In the genomic region with DNA sequence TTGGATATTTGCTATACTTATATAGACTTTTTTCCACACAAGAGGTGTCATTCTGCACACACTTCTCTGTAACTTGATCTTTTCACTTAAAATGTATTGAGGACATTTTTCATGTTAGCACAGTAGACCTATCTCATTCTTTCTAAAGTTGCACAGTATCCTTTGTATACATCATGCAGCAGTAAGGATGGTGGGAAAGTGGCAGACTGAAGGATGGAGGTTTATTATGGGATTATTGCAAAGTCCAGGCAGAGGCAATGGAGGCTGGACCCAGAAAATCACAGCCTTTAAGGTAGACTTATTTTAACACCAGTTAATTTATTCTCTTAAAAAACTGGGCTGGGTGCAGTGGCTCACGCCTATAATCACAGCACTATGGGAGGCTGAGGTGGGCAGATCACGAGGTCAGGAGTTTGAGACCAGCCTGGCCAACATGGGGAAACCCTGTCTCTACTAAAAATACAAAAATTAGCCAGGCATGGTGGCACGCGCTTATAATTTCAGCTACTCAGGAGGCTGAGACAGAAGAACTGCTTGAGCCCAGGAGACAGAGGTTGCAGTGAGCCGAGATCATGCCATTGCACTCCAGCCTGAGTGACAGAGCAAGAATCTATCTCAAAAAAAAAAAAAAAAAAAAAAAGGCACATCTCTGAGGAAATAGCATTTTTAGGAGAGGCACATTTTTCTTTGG, we compare ENCODE assay signal across 19 cellular contexts. TPM values are rescaled to one million over a fixed set of nuclear protein-coding genes. Genes with fewer than 3 reads are reported as not detected.
DNase-seq lines count a peak whose midpoint lies in the region; ATAC-seq and TF ChIP-seq lines count a peak whose summit lies in the region.
"Had no signal": no experiment of that assay in that cellular context is flagged by ENCODE, and none has a peak within 500 bp of the region (broad histone marks: within the 10 kb centered on the region; RNA-seq: fewer than 3 reads in every experiment).

No MANE protein-coding gene starts in this region.

- H3K9me3 ChIP-seq in BLaER1 treated with 17β-estradiol and CSF1 and Interleukin-3, amounts not matched to agents 10 nM and 100 nM (replicated peaks in 1 of 11): peaks cover 10 to 19% (median 14%) of the 10 kb centered on the region in 11 experiments; a peak in 18 of 22 replicates
- H3K9me3 ChIP-seq in CD8-positive, alpha-beta memory T cell (ENCODE audit: low read length): no peaks in the 10 kb centered on the region
- H3K9me3 ChIP-seq in T-helper 17 cell (ENCODE audit: control insufficient read depth, low read length, poor library complexity, severe bottlenecking): no peaks in the 10 kb centered on the region

- peaks cover 18 to 77% (median 39%) of the 10 kb centered on the region in 11 experiments; a peak in 19 of 22 replicates for H3K36me3 ChIP-seq in BLaER1 treated with 17β-estradiol and CSF1 and Interleukin-3, amounts not matched to agents 10 nM and 100 nM
- peaks cover 20% of the 10 kb centered on the region for H3K36me3 ChIP-seq in CD8-positive, alpha-beta memory T cell (ENCODE audit: insufficient read depth, low read length)

- DNase-seq in CD8-positive, alpha-beta memory T cell: no peak
- no peak for DNase-seq in T-helper 17 cell
- DNase-seq in central memory CD8-positive, alpha-beta T cell (ENCODE audit: low spot score in 2 of 2): no peak
- no peak for DNase-seq in NCI-H1092 treated with DMSO at 0.1 percent for 48 hours (lab: John Stamatoyannopoulos, UW)
- no peak for DNase-seq in NCI-H2029 (lab: John Stamatoyannopoulos, UW)
- DNase-seq in NCI-H1417 (lab: John Stamatoyannopoulos, UW): no peak
- no peak for DNase-seq in GM10266 (ENCODE audit: extremely low spot score)
- DNase-seq: activated CD4-positive, alpha-beta T cell treated with anti-CD3 and anti-CD28 coated beads for 1 hour; AML-193; DMS153; foreskin keratinocyte; NCI-H2081; NCI-H510A treated with DMSO at 0.1 percent for 48 hours; SHP77 treated with DMSO at 0.1 percent for 48 hours; T-helper 9 cell had no signal

- peaks cover 22 to 76% (median 49%) of the 10 kb centered on the region in 3 donors for H3K36me3 Mint-ChIP-seq in CD8-positive, alpha-beta memory T cell
- H3K36me3 Mint-ChIP-seq in T-helper 17 cell (ENCODE audit: low read depth): peaks cover 20% of the 10 kb centered on the region
- peaks cover 12% of the 10 kb centered on the region for H3K36me3 Mint-ChIP-seq in central memory CD8-positive, alpha-beta T cell (ENCODE audit: insufficient read depth)

- TF ChIP-seq CTCF in GM10266 (IDR thresholded peaks at IDR 0.05; ENCODE audit: control insufficient read depth, insufficient read depth, low read depth, missing control alignments): no peak

- H3K27ac ChIP-seq in BLaER1 treated with 17β-estradiol and CSF1 and Interleukin-3, amounts not matched to agents 10 nM and 100 nM: peak overlapping the region in 1 of 11 experiments; percentile 20; a peak in 2 of 22 replicates
- no peak overlapping the region for H3K27ac ChIP-seq in CD8-positive, alpha-beta memory T cell (ENCODE audit: low read depth, low read length)
- H3K27ac ChIP-seq: foreskin keratinocyte had no signal

- H3K4me3 ChIP-seq in BLaER1 treated with 17β-estradiol and CSF1 and Interleukin-3, amounts not matched to agents 10 nM and 100 nM: no peak overlapping the region
- H3K4me3 ChIP-seq in CD8-positive, alpha-beta memory T cell (ENCODE audit: low read length): no peak overlapping the region

- H3K27ac Mint-ChIP-seq in CD8-positive, alpha-beta memory T cell: peak overlapping the region; percentile 76 to 96 (median 93)
- peak overlapping the region; percentile 99 for H3K27ac Mint-ChIP-seq in T-helper 17 cell
- peak overlapping the region; percentile 30 for H3K27ac Mint-ChIP-seq in central memory CD8-positive, alpha-beta T cell (ENCODE audit: low read depth)

- no peaks in the 10 kb centered on the region for H4K20me1 ChIP-seq in BLaER1 treated with 17β-estradiol and CSF1 and Interleukin-3, amounts not matched to agents 10 nM and 100 nM

- H3K9me3 Mint-ChIP-seq in CD8-positive, alpha-beta memory T cell: no peaks in the 10 kb centered on the region
- no peaks in the 10 kb centered on the region for H3K9me3 Mint-ChIP-seq in central memory CD8-positive, alpha-beta T cell

- no peaks in the 10 kb centered on the region for H3K27me3 Mint-ChIP-seq in CD8-positive, alpha-beta memory T cell
- no peaks in the 10 kb centered on the region for H3K27me3 Mint-ChIP-seq in T-helper 17 cell
- no peaks in the 10 kb centered on the region for H3K27me3 Mint-ChIP-seq in central memory CD8-positive, alpha-beta T cell

- peak overlapping the region in 6 of 7 donors; percentile 0 to 59 (median 24) for H3K4me3 Mint-ChIP-seq in CD8-positive, alpha-beta memory T cell
- H3K4me3 Mint-ChIP-seq in T-helper 17 cell: peak overlapping the region; percentile 68
- no peak overlapping the region for H3K4me3 Mint-ChIP-seq in central memory CD8-positive, alpha-beta T cell

- H3K4me1 Mint-ChIP-seq in CD8-positive, alpha-beta memory T cell: peaks cover 78 to 91% (median 80%) of the 10 kb centered on the region in 3 donors
- H3K4me1 Mint-ChIP-seq in T-helper 17 cell: peaks cover 66% of the 10 kb centered on the region
- H3K4me1 Mint-ChIP-seq in central memory CD8-positive, alpha-beta T cell: peaks cover 62% of the 10 kb centered on the region

- H3K9ac ChIP-seq in BLaER1 treated with 17β-estradiol and CSF1 and Interleukin-3, amounts not matched to agents 10 nM and 100 nM: no peak overlapping the region

- H3K4me2 ChIP-seq in BLaER1 treated with 17β-estradiol and CSF1 and Interleukin-3, amounts not matched to agents 10 nM and 100 nM: peak overlapping the region in 10 of 11 experiments; percentile 17 to 94 (median 62); a peak in 15 of 22 replicates

- H3K27me3 ChIP-seq in BLaER1 treated with 17β-estradiol and CSF1 and Interleukin-3, amounts not matched to agents 10 nM and 100 nM: no peaks in the 10 kb centered on the region
- no peaks in the 10 kb centered on the region for H3K27me3 ChIP-seq in CD8-positive, alpha-beta memory T cell (ENCODE audit: insufficient read depth, low read length, poor library complexity, severe bottlenecking)

- H3K4me1 ChIP-seq in BLaER1 treated with 17β-estradiol and CSF1 and Interleukin-3, amounts not matched to agents 10 nM and 100 nM: peaks cover 54 to 81% (median 60%) of the 10 kb centered on the region in 10 experiments
- H3K4me1 ChIP-seq in CD8-positive, alpha-beta memory T cell (ENCODE audit: insufficient read depth, low read length): peaks cover 59% of the 10 kb centered on the region
- H3K4me1 ChIP-seq: foreskin keratinocyte had no signal

- CTCF ChIA-PET in CD8-positive, alpha-beta memory T cell (lab: Charles Lee): interaction anchor here (1.5 to 9.0 kb wide), 5 partner anchors 7 to 61 kb away, joined by 3 to 67 read pairs (median 19); partner anchors contain the start of gene SLAMF1

- no peak for ATAC-seq in T-helper 17 cell
- ATAC-seq in central memory CD8-positive, alpha-beta T cell (replicated peaks; ENCODE audit: extremely low read depth, poor library complexity, severe bottlenecking): no peak
- ATAC-seq: foreskin keratinocyte had no signal

- POLR2A ChIA-PET in CD8-positive, alpha-beta memory T cell (lab: Charles Lee): no interaction called here

RNA-seq across cellular contexts. Expression of gene SLAMF1, which starts 25.8 kb away (rescaled TPM):
- total RNA-seq in CD8-positive, alpha-beta memory T cell: 10 to 100 TPM; 74.0 to 75.0 TPM
- 48.5 TPM for polyA plus RNA-seq in CD8-positive, alpha-beta memory T cell
- total RNA-seq in T-helper 17 cell: 10 to 100 TPM; 67.8 to 70.6 TPM
- total RNA-seq: foreskin keratinocyte, MCF 10A, pulmonary artery endothelial cell had no signal
- polyA plus RNA-seq: foreskin keratinocyte had no signal

RNA-seq across cellular contexts. Expression of gene CD84, which starts 41.8 kb away (rescaled TPM):
- 10 to 100 TPM; 25.1 to 27.6 TPM for total RNA-seq in CD8-positive, alpha-beta memory T cell
- 58.1 TPM for polyA plus RNA-seq in CD8-positive, alpha-beta memory T cell
- total RNA-seq in T-helper 17 cell: 10 to 100 TPM; 66.2 to 71.6 TPM
- total RNA-seq: foreskin keratinocyte, HT1080, MCF 10A, pulmonary artery endothelial cell had no signal
- polyA plus RNA-seq: foreskin keratinocyte had no signal

Comparison
In these comparisons a context has a peak if more than half of its experiments do, and no peak if none do; other contexts are left out.
1. H3K27ac Mint-ChIP-seq: peak in every context shown above with its lines; median percentile 99 in T-helper 17 cell; 93 in CD8-positive, alpha-beta memory T cell; 30 in central memory CD8-positive, alpha-beta T cell.